ENCODE assay signal across 8 cellular contexts in the genomic region with DNA sequence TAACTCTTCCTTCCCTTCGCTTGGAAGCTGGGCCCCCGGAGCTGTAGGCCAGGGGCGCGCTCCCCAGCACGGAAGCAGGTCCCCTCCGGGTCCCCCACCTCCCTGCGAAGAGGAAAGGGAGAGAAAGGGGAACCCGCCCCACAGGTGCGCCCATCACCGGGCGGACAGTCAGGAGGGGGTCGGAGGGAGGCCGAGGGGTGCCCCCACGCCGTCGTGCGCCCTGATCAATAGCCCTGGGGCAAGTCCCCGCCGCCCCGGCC. TPM values are rescaled to one million over a fixed set of nuclear protein-coding genes. Genes with fewer than 3 reads are reported as not detected.
DNase-seq lines count a peak whose midpoint lies in the region; ATAC-seq, FAIRE-seq and TF ChIP-seq lines count a peak whose summit lies in the region.

No MANE protein-coding gene starts in this region.

- no peak for ATAC-seq in pancreas
- ATAC-seq in GM18519 (IDR thresholded peaks at IDR 0.05; ENCODE audit: low FRiP score, unreplicated experiment) = no peak

- DNase-seq in epithelial cell of prostate (ENCODE audit: low read depth, low spot score) (no peak), pancreas (no peak), DMS 273 treated with DMSO at 0.1 percent for 48 hours (lab: John Stamatoyannopoulos, UW) (no peak), pons (ENCODE audit: low spot score) (no peak), SIG-M5 treated with dmso at 0.1 percent for 504 hours (lab: John Stamatoyannopoulos, UW; ENCODE audit: unreplicated experiment) (no peak)

- H3K9me3 ChIP-seq in ES-I3 (ENCODE audit: control insufficient read depth, insufficient read depth, low read length) = no peaks in the 10 kb centered on the region
- no peaks in the 10 kb centered on the region for H3K9me3 ChIP-seq in OCI-LY1 (ENCODE audit: low read length)
- no peaks in the 10 kb centered on the region for H3K9me3 ChIP-seq in pancreas

- H2AFZ ChIP-seq in OCI-LY1 (ENCODE audit: low read length) = no peak overlapping the region

- WGBS in pancreas, 2 donors = 1 to 6% methylated on average over 8 to 20 of the region's 20 CpGs

- peak overlapping the region; percentile 68 for H3K9ac ChIP-seq in ES-I3 (ENCODE audit: low read depth, low read length)
- H3K9ac ChIP-seq in OCI-LY1 (ENCODE audit: low read length) = peak overlapping the region; percentile 40; the same call in 1 of the 2 replicates

- FAIRE-seq in pancreas (lab: Jason Lieb, UNC) = no peak

- intact Hi-C loops in pancreas (cut with DNase I) = no loop called here

- no peak for TF ChIP-seq CTCF in OCI-LY1 (IDR thresholded peaks at IDR 0.05; ENCODE audit: low read length)
- no peak for TF ChIP-seq CTCF in pancreas (IDR thresholded peaks at IDR 0.05)

- H3K27ac ChIP-seq in OCI-LY1 (ENCODE audit: low read depth, low read length, poor library complexity, severe bottlenecking) (no peak overlapping the region), epithelial cell of prostate (peak overlapping the region; percentile 61), pancreas (peak overlapping the region; percentile 80 to 95 (median 88))

- no peaks in the 10 kb centered on the region for H3K36me3 ChIP-seq in ES-I3 (ENCODE audit: insufficient read depth, low read length)
- H3K36me3 ChIP-seq in OCI-LY1 (ENCODE audit: insufficient read depth, low read length) = no peaks in the 10 kb centered on the region
- H3K36me3 ChIP-seq in pancreas = no peaks in the 10 kb centered on the region

- H3K9me2 ChIP-seq in OCI-LY1 (ENCODE audit: low read depth, low read length) = no peaks in the 10 kb centered on the region

- H3K4me2 ChIP-seq in OCI-LY1 (ENCODE audit: low read length) = peak overlapping the region; percentile 66

- peak overlapping the region; percentile 69 for H3K4me3 ChIP-seq in OCI-LY1 (ENCODE audit: low read depth, low read length, poor library complexity, severe bottlenecking)
- H3K4me3 ChIP-seq in pancreas = peak overlapping the region; percentile 70 to 97 (median 92)

- no peaks in the 10 kb centered on the region for H4K20me1 ChIP-seq in OCI-LY1 (ENCODE audit: insufficient read depth, low read length)

- H3K4me1 ChIP-seq in ES-I3 (ENCODE audit: insufficient read depth, low read length) = peaks cover 9% of the 10 kb centered on the region; the same call in 1 of the 2 replicates
- peaks cover 7% of the 10 kb centered on the region for H3K4me1 ChIP-seq in OCI-LY1 (ENCODE audit: insufficient read depth, low read length, severe bottlenecking)
- peaks cover 35 to 57% (median 45%) of the 10 kb centered on the region in 3 donors for H3K4me1 ChIP-seq in pancreas

- H3K79me2 ChIP-seq in OCI-LY1 (ENCODE audit: insufficient read depth, low read length) = no peaks in the 10 kb centered on the region

- no peaks in the 10 kb centered on the region for H3F3A ChIP-seq in OCI-LY1 (ENCODE audit: insufficient read depth, low read length)

- H3K27me3 ChIP-seq in OCI-LY1 (ENCODE audit: insufficient read depth, low read length) = peaks cover 24% of the 10 kb centered on the region; the same call in 1 of the 2 replicates
- no peaks in the 10 kb centered on the region for H3K27me3 ChIP-seq in pancreas

RNA-seq across cellular contexts. Expression of a gene that starts 0.8 kb away (rescaled TPM):
- 100 to 1,000 TPM in 1 of 6 donors, 10 to 100 TPM in 5; 57.0 to 105 (median 69.5) TPM for total RNA-seq in pancreas
- polyA plus RNA-seq in pancreas = 100 to 1,000 TPM in 1 of 2 donors, 10 to 100 TPM in 1; 94.2 to 158 TPM

RNA-seq across cellular contexts. Expression of a gene that starts 23.7 kb away (rescaled TPM):
- 10 to 100 TPM in 5 of 6 donors, 1 to 10 TPM in 1; 8.6 to 21.2 (median 13.1) TPM for total RNA-seq in pancreas
- polyA plus RNA-seq in pancreas = 100 to 1,000 TPM; 111 to 134 TPM

RNA-seq across cellular contexts. Expression of a gene that starts 25.9 kb away (rescaled TPM):
- 1 to 10 TPM; 4.3 to 7.5 (median 5.8) TPM for total RNA-seq in pancreas
- polyA plus RNA-seq in pancreas = 10 to 100 TPM; 13.2 to 32.3 TPM

RNA-seq across cellular contexts. Expression of a gene that starts 56.3 kb away (rescaled TPM):
- total RNA-seq in pancreas = 1 to 10 TPM in 4 of 6 donors, under 1 TPM in 2; 0.16 to 1.7 (median 1.4) TPM
- polyA plus RNA-seq in pancreas = 10 to 100 TPM; 12.4 to 54.0 TPM
